In genomic region chr14:49961270-49962222, GRCh38 we compare ENCODE assay signal across 9 cellular contexts.
DNase-seq lines count a peak whose midpoint lies in the region; ATAC-seq, FAIRE-seq and TF ChIP-seq lines count a peak whose summit lies in the region.
"Had no signal": no experiment of that assay in that cellular context is flagged by ENCODE, and none has a peak within 500 bp of the region (broad histone marks: within the 10 kb centered on the region; RNA-seq: fewer than 3 reads in every experiment).

No MANE protein-coding gene starts in this region.

- H3K27ac ChIP-seq in GM23338 (ENCODE audit: low read depth): no peak overlapping the region
- H3K27ac ChIP-seq in uterus: no peak overlapping the region
- H3K27ac ChIP-seq: heart left ventricle had no signal

- FAIRE-seq in RCC 7860 (lab: Jason Lieb, UNC): no peak

- H3K4me3 Mint-ChIP-seq in GM23338 (no peak overlapping the region), naive B cell (peak overlapping the region in 6 of 8 donors; percentile 36 to 89 (median 73))
- H3K4me3 Mint-ChIP-seq: activated naive CD8-positive, alpha-beta T cell had no signal

- no peaks in the 10 kb centered on the region for H4K20me1 ChIP-seq in GM23338 (replicated peaks; ENCODE audit: insufficient read depth)

- no peaks in the 10 kb centered on the region for H3K79me2 ChIP-seq in GM23338 (replicated peaks; ENCODE audit: insufficient read depth)

- no peaks in the 10 kb centered on the region for H3K36me3 Mint-ChIP-seq in GM23338 (ENCODE audit: low read depth)
- H3K36me3 Mint-ChIP-seq in naive B cell: no peaks in the 10 kb centered on the region
- H3K36me3 Mint-ChIP-seq: activated naive CD8-positive, alpha-beta T cell had no signal

- no peaks in the 10 kb centered on the region for H3F3A ChIP-seq in GM23338 (replicated peaks; ENCODE audit: low read depth)

- no peak for TF ChIP-seq POLR2A in uterus (IDR thresholded peaks at IDR 0.05)

- no peaks in the 10 kb centered on the region for H3K9me2 ChIP-seq in GM23338 (ENCODE audit: insufficient read depth)

- no peak for TF ChIP-seq CTCF in GM23338 (conservative IDR thresholded peaks at IDR 0.05; ENCODE audit: low read depth in 2 of 2)
- TF ChIP-seq CTCF in uterus (IDR thresholded peaks at IDR 0.05): no peak

- H3K4me1 Mint-ChIP-seq in GM23338 (peaks cover 22% of the 10 kb centered on the region), naive B cell (peaks cover 42 to 72% (median 64%) of the 10 kb centered on the region in 3 donors)

- H3K4me3 ChIP-seq in GM23338 (no peak overlapping the region), uterus (no peak overlapping the region)
- H3K4me3 ChIP-seq: heart left ventricle had no signal

- no peaks in the 10 kb centered on the region for H3K9me3 Mint-ChIP-seq in GM23338
- no peaks in the 10 kb centered on the region for H3K9me3 Mint-ChIP-seq in naive B cell

- intact Hi-C loops in uterus (cut with DNase I; ENCODE audit: low total_unique reads): no loop called here

- H2AFZ ChIP-seq in GM23338: peak overlapping the region; percentile 87; the same call in 1 of the 2 replicates

- no peak overlapping the region for H3K27ac Mint-ChIP-seq in GM23338
- H3K27ac Mint-ChIP-seq in naive B cell: peak overlapping the region; percentile 89 to 98 (median 94)
- H3K27ac Mint-ChIP-seq: activated naive CD8-positive, alpha-beta T cell had no signal

- DNase-seq in GM23338 (ENCODE audit: low spot score): no peak
- peak; percentile 9 for DNase-seq in RCC 7860 (ENCODE audit: low spot score)
- DNase-seq in naive B cell: no peak
- DNase-seq in SIG-M5 (lab: John Stamatoyannopoulos, UW): no peak
- no peak for DNase-seq in uterus
- DNase-seq in amniotic stem cell (lab: John Stamatoyannopoulos, UW): no peak
- DNase-seq: heart left ventricle had no signal

- no peaks in the 10 kb centered on the region for H3K36me3 ChIP-seq in GM23338 (ENCODE audit: insufficient read depth)
- no peaks in the 10 kb centered on the region for H3K36me3 ChIP-seq in uterus
- H3K36me3 ChIP-seq: heart left ventricle had no signal

- H3K4me1 ChIP-seq in GM23338 (ENCODE audit: insufficient read depth): peaks cover 11% of the 10 kb centered on the region
- no peaks in the 10 kb centered on the region for H3K4me1 ChIP-seq in uterus

- peak; percentile 50 for ATAC-seq in GM18858 (IDR thresholded peaks at IDR 0.05; ENCODE audit: unreplicated experiment)
- no peak for ATAC-seq in GM23338
- ATAC-seq in naive B cell (ENCODE audit: low read depth in 2 of 2): no peak

- H3K27me3 ChIP-seq in GM23338 (ENCODE audit: insufficient read depth): no peaks in the 10 kb centered on the region
- H3K27me3 ChIP-seq in uterus: no peaks in the 10 kb centered on the region
- H3K27me3 ChIP-seq: heart left ventricle had no signal

- H3K4me2 ChIP-seq in GM23338: no peak overlapping the region

- no peaks in the 10 kb centered on the region for H3K9me3 ChIP-seq in uterus
- H3K9me3 ChIP-seq: heart left ventricle had no signal

- H3K27me3 Mint-ChIP-seq in GM23338 (ENCODE audit: insufficient read depth, low read depth, poor library complexity) (peaks cover 4% of the 10 kb centered on the region), naive B cell (no peaks in the 10 kb centered on the region)
- H3K27me3 Mint-ChIP-seq: activated naive CD8-positive, alpha-beta T cell had no signal

TF ChIP-seq in GM23338, 12 proteins besides CTCF, POLR2A, EP300 and RAD21:
- TF ChIP-seq, protein P1, sequence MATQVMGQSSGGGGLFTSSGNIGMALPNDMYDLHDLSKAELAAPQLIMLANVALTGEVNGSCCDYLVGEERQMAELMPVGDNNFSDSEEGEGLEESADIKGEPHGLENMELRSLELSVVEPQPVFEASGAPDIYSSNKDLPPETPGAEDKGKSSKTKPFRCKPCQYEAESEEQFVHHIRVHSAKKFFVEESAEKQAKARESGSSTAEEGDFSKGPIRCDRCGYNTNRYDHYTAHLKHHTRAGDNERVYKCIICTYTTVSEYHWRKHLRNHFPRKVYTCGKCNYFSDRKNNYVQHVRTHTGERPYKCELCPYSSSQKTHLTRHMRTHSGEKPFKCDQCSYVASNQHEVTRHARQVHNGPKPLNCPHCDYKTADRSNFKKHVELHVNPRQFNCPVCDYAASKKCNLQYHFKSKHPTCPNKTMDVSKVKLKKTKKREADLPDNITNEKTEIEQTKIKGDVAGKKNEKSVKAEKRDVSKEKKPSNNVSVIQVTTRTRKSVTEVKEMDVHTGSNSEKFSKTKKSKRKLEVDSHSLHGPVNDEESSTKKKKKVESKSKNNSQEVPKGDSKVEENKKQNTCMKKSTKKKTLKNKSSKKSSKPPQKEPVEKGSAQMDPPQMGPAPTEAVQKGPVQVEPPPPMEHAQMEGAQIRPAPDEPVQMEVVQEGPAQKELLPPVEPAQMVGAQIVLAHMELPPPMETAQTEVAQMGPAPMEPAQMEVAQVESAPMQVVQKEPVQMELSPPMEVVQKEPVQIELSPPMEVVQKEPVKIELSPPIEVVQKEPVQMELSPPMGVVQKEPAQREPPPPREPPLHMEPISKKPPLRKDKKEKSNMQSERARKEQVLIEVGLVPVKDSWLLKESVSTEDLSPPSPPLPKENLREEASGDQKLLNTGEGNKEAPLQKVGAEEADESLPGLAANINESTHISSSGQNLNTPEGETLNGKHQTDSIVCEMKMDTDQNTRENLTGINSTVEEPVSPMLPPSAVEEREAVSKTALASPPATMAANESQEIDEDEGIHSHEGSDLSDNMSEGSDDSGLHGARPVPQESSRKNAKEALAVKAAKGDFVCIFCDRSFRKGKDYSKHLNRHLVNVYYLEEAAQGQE (IDR thresholded peaks at IDR 0.05; ENCODE audit: unreplicated experiment): no peak
- TF ChIP-seq STAT1 (IDR thresholded peaks at IDR 0.05; ENCODE audit: unreplicated experiment): no peak
- no peak for TF ChIP-seq ZNF114 (CRISPR knock-in tag; IDR thresholded peaks at IDR 0.05)
- no peak for TF ChIP-seq EZH2 (IDR thresholded peaks at IDR 0.05; ENCODE audit: low read depth, unreplicated experiment)
- no peak for TF ChIP-seq ZNF462 (CRISPR knock-in tag; IDR thresholded peaks at IDR 0.05)
- TF ChIP-seq POLR2AphosphoS5 (IDR thresholded peaks at IDR 0.05; ENCODE audit: low read depth): no peak
